ENCODE assay signal across 28 cellular contexts in the genomic region with DNA sequence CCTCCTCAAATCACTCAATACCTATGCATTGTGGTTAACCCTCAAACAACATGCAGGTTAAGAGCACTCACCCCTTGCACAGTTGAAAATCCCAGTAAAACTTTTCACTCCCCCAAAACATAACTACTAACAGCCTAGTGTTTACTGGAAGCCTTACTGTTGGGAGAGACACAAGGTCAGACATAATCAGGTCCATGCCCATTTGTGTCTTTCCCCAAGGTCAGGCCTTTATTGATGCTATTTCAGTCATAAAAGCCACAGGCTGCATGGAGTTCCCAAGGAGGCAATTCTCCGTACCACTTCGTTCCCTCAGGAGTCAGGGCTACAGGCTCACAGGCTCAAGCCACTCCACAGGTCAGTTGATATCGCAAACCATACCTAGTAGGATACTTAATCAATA.
"Had no signal": no experiment of that assay in that cellular context is flagged by ENCODE, and none has a peak within 500 bp of the region (broad histone marks: within the 10 kb centered on the region; RNA-seq: fewer than 3 reads in every experiment).

No MANE protein-coding gene starts in this region.

- H3K27ac Mint-ChIP-seq: memory B cell; mesothelial cell of epicardium; nephron; stimulated activated naive B cell treated with anti-CD40 and anti-IgM and Interleukin-4, amounts not matched to agents 10 μg/mL and 1 μg/mL and 100 μg/mL, for 72 hours; stimulated activated naive CD8-positive, alpha-beta T cell treated with anti-CD3 and anti-CD28 coated beads, Interleukin-15, amount 100 ng/mL, for 72 hours had no signal

- H3K27me3 ChIP-seq: dorsolateral prefrontal cortex, heart right ventricle, left lung, spleen, testis, tibial nerve, upper lobe of right lung, vagina had no signal

- H3K4me1 Mint-ChIP-seq: mesothelial cell of epicardium had no signal

- H3K9me3 ChIP-seq: lower lobe of right lung, psoas muscle, testis, upper lobe of right lung, vagina had no signal

- ATAC-seq: esophagus mucosa; heart right ventricle; left lung; lower lobe of right lung; psoas muscle; sciatic nerve; stimulated activated naive B cell treated with anti-CD40 and anti-IgM and Interleukin-4, amounts not matched to agents 10 μg/mL and 1 μg/mL and 100 μg/mL, for 72 hours; stimulated activated naive CD8-positive, alpha-beta T cell treated with anti-CD3 and anti-CD28 coated beads, Interleukin-15, amount 100 ng/mL, for 72 hours; upper lobe of right lung had no signal

- H3K27ac ChIP-seq: dorsolateral prefrontal cortex, heart right ventricle, left lung, lower lobe of right lung, parathyroid adenoma, psoas muscle, spleen, tibial nerve, upper lobe of right lung, vagina had no signal

- H2AFZ ChIP-seq: parathyroid adenoma had no signal

- FAIRE-seq: endometrium, frontal cortex, islet of Langerhans had no signal

- H3K4me1 ChIP-seq: left lung, lower lobe of right lung, parathyroid adenoma, psoas muscle, upper lobe of right lung, vagina had no signal

- H3K9ac ChIP-seq: parathyroid adenoma had no signal

- H3K27me3 Mint-ChIP-seq: memory B cell; stimulated activated naive B cell treated with anti-CD40 and anti-IgM and Interleukin-4, amounts not matched to agents 10 μg/mL and 1 μg/mL and 100 μg/mL, for 72 hours; stimulated activated naive CD8-positive, alpha-beta T cell treated with anti-CD3 and anti-CD28 coated beads, Interleukin-15, amount 100 ng/mL, for 72 hours had no signal

- H3K36me3 ChIP-seq: heart right ventricle, left lung, lower lobe of right lung, spleen, tibial nerve, upper lobe of right lung, vagina had no signal

- DNase-seq: cortex of kidney; dorsolateral prefrontal cortex; effector CD8-positive, alpha-beta T cell; heart right ventricle; hypothalamus; left lung; lower lobe of right lung; psoas muscle; retina; spleen; stimulated activated CD4-positive, alpha-beta T cell treated with anti-CD3 and anti-CD28 coated beads, Interleukin-15, amount 100 ng/mL, for 24 hours; stimulated activated CD4-positive, alpha-beta T cell treated with anti-CD3 and anti-CD28 coated beads, Interleukin-1b, Interleukin-23, amount 100 ng/mL, for 48 hours; stimulated activated CD4-positive, alpha-beta T cell treated with anti-CD3 and anti-CD28 coated beads, Interleukin-4, amount 100 ng/mL, for 24 hours; stimulated activated naive B cell treated with anti-CD40 and anti-IgM and Interleukin-4, amounts not matched to agents 10 μg/mL and 1 μg/mL and 100 μg/mL, for 72 hours; stimulated activated naive CD8-positive, alpha-beta T cell treated with anti-CD3 and anti-CD28 coated beads, Interleukin-15, amount 100 ng/mL, for 72 hours; upper lobe of right lung had no signal

- H3K4me3 ChIP-seq: dorsolateral prefrontal cortex, heart right ventricle, left lung, lower lobe of right lung, psoas muscle, spleen, testis, tibial nerve, upper lobe of right lung, vagina had no signal

- H3K79me2 ChIP-seq: parathyroid adenoma had no signal

- H3K4me3 Mint-ChIP-seq: memory B cell; mesothelial cell of epicardium; nephron; stimulated activated naive B cell treated with anti-CD40 and anti-IgM and Interleukin-4, amounts not matched to agents 10 μg/mL and 1 μg/mL and 100 μg/mL, for 72 hours; stimulated activated naive CD8-positive, alpha-beta T cell treated with anti-CD3 and anti-CD28 coated beads, Interleukin-15, amount 100 ng/mL, for 72 hours had no signal
